ENCODE assay signal across 20 cellular contexts in genomic region chr22:38429460-38430128, GRCh38. TPM values are rescaled to one million over a fixed set of nuclear protein-coding genes. Genes with fewer than 3 reads are reported as not detected.
A peak's percentile ranks its signal among the peaks of the same experiment; 100 is the strongest.
DNase-seq lines count a peak whose midpoint lies in the region; ATAC-seq, FAIRE-seq and TF ChIP-seq lines count a peak whose summit lies in the region.
"Had no signal": no experiment of that assay in that cellular context is flagged by ENCODE, and none has a peak within 500 bp of the region (broad histone marks: within the 10 kb centered on the region; RNA-seq: fewer than 3 reads in every experiment).

No MANE protein-coding gene starts in this region.

- BruUV-seq in IMR-90 (replicated peaks; lab: Mats Ljungman, UMichigan): no TSS peak
- no TSS peak for BruUV-seq in HepG2 (replicated peaks; lab: Mats Ljungman, UMichigan)

- H3K9me3 ChIP-seq in BE2C (no peaks in the 10 kb centered on the region), IMR-90 (ENCODE audit: control insufficient read depth, insufficient read depth, low read length) (no peaks in the 10 kb centered on the region), HepG2 (ENCODE audit: low read length) (no peaks in the 10 kb centered on the region)
- H3K9me3 ChIP-seq: esophagus squamous epithelium, MG63, testis had no signal

- H3K4me2 ChIP-seq in IMR-90 (ENCODE audit: low read depth, low read length): no peak overlapping the region
- no peak overlapping the region for H3K4me2 ChIP-seq in HepG2 (ENCODE audit: low read depth, low read length)
- H3K4me2 ChIP-seq: hepatocyte had no signal

- no peaks in the 10 kb centered on the region for H3K4me1 ChIP-seq in BE2C
- H3K4me1 ChIP-seq in IMR-90 (ENCODE audit: control insufficient read depth, insufficient read depth, low read length): peaks cover 2% of the 10 kb centered on the region; the same call in 1 of the 2 replicates
- H3K4me1 ChIP-seq in HepG2 (ENCODE audit: insufficient read depth, low read length): peaks cover 6% of the 10 kb centered on the region

- in situ Hi-C loops in IMR-90 (cut with MboI; ENCODE audit: low sequenced_read_pairs) (no loop called here), HepG2 (cut with HindIII; ENCODE audit: extremely low pct_ligation_motif_present, low pct_unique_long_range_greater_than_20kb) (no loop called here)

- no peak for FAIRE-seq in HepG2 (lab: Jason Lieb, UNC)
- FAIRE-seq: astrocyte had no signal

- H2BK15ac ChIP-seq in IMR-90 (ENCODE audit: low read depth, low read length): no peak overlapping the region

- H3K27ac ChIP-seq in IMR-90 (ENCODE audit: insufficient read depth, low read length) (no peak overlapping the region), HepG2 (ENCODE audit: extremely low read length, insufficient read depth, low read length) (no peak overlapping the region)
- H3K27ac ChIP-seq: esophagus squamous epithelium, hepatocyte, testis had no signal

- no peak overlapping the region for H2BK5ac ChIP-seq in IMR-90 (ENCODE audit: low read depth, low read length, poor library complexity, severe bottlenecking)

- H3K36me3 ChIP-seq in BE2C (no peaks in the 10 kb centered on the region), IMR-90 (ENCODE audit: control insufficient read depth, insufficient read depth, low read length) (no peaks in the 10 kb centered on the region), HepG2 (replicated peaks in 1 of 2; ENCODE audit: control insufficient read depth in 1 of 2, insufficient read depth in 2 of 2, low read length in 2 of 2) (no peaks in the 10 kb centered on the region)
- H3K36me3 ChIP-seq: esophagus squamous epithelium, MG63 had no signal

- H3K79me2 ChIP-seq in HepG2 (ENCODE audit: insufficient read depth, low read length): no peaks in the 10 kb centered on the region
- H3K79me2 ChIP-seq: hepatocyte had no signal

- H3K14ac ChIP-seq in IMR-90 (replicated peaks; ENCODE audit: low read depth, low read length): no peak overlapping the region

- ATAC-seq in IMR-90 (ENCODE audit: low read depth): peak; percentile 17; the same call in 1 of the 2 replicates
- no peak for ATAC-seq in HepG2
- ATAC-seq: PC-3 had no signal

- peak overlapping the region; percentile 60 for H2AFZ ChIP-seq in IMR-90 (replicated peaks; ENCODE audit: low read length, poor library complexity)
- no peak overlapping the region for H2AFZ ChIP-seq in HepG2 (ENCODE audit: low read length)
- H2AFZ ChIP-seq: hepatocyte had no signal

- H3K9ac ChIP-seq in IMR-90 (ENCODE audit: low read depth, low read length) (no peak overlapping the region), HepG2 (ENCODE audit: insufficient read depth, low read depth, low read length) (no peak overlapping the region)

- H3K27ac Mint-ChIP-seq in T-helper 2 cell treated with Interferon-gamma antibody and Interleukin-4, amounts not matched to agents 5 μg/mL and 100 μg/mL, for 36 hours: no peak overlapping the region
- H3K27ac Mint-ChIP-seq: HFFc6 had no signal

- no peaks in the 10 kb centered on the region for H4K20me1 ChIP-seq in IMR-90 (ENCODE audit: insufficient read depth, low read length)
- no peaks in the 10 kb centered on the region for H4K20me1 ChIP-seq in HepG2 (ENCODE audit: insufficient read depth, low read length)

- no peak overlapping the region for H4K91ac ChIP-seq in IMR-90 (ENCODE audit: insufficient read depth, low read depth, low read length)

- TF ChIP-seq RAD21 in IMR-90 (IDR thresholded peaks at IDR 0.05; ENCODE audit: low read length): no peak
- no peak for TF ChIP-seq RAD21 in HepG2 (CRISPR knock-in tag; IDR thresholded peaks at IDR 0.05)

- peak; percentile 75 for DNase-seq in BE2C
- DNase-seq in IMR-90: peak; percentile 13
- DNase-seq in astrocyte of the hippocampus (ENCODE audit: low read depth, low spot score): peak; percentile 44
- DNase-seq in lung microvascular endothelial cell (ENCODE audit: low read depth in 2 of 2): peak; percentile 45 to 57
- no peak for DNase-seq in T-helper 2 cell treated with Interferon-gamma antibody and Interleukin-4, amounts not matched to agents 5 μg/mL and 100 μg/mL, for 36 hours (ENCODE audit: low spot score)
- no peak for DNase-seq in HepG2 (ENCODE audit: low spot score)
- DNase-seq in NCI-H2107 (lab: John Stamatoyannopoulos, UW): no peak
- DNase-seq: activated gamma-delta T cell treated with Interleukin-2 at 50 U/mL for 16 hours; AML-193; esophagus squamous epithelium; HFFc6; kidney glomerular epithelial cell; MG63; PC-3; stimulated activated CD4-positive, alpha-beta T cell treated with anti-CD3 and anti-CD28 coated beads, Interleukin-4, amount 100 ng/mL, for 24 hours; stimulated activated CD8-positive, alpha-beta memory T cell treated with anti-CD3 and anti-CD28 coated beads, Interleukin-4, amount 100 ng/mL, for 48 hours; testis had no signal

- no peaks in the 10 kb centered on the region for H3K4me1 Mint-ChIP-seq in T-helper 2 cell treated with Interferon-gamma antibody and Interleukin-4, amounts not matched to agents 5 μg/mL and 100 μg/mL, for 36 hours (ENCODE audit: low read depth)

- no peak overlapping the region for H2AK5ac ChIP-seq in IMR-90 (ENCODE audit: low read depth, low read length)

- no peaks in the 10 kb centered on the region for H3K27me3 Mint-ChIP-seq in T-helper 2 cell treated with Interferon-gamma antibody and Interleukin-4, amounts not matched to agents 5 μg/mL and 100 μg/mL, for 36 hours (ENCODE audit: low read depth)

- TF ChIP-seq CTCF in BE2C (IDR thresholded peaks at IDR 0.05; ENCODE audit: low read depth, low read length): no peak
- TF ChIP-seq CTCF in IMR-90 (conservative IDR thresholded peaks at IDR 0.05; ENCODE audit: low read depth, low read length): no peak
- no peak for TF ChIP-seq CTCF in HepG2 (CRISPR knock-in tag; IDR thresholded peaks at IDR 0.05)

- no peak overlapping the region for H2BK120ac ChIP-seq in IMR-90 (ENCODE audit: low read depth, low read length)

- 31% methylated on average over 6 of the region's 17 CpGs; no CpG with 5 or more reads in 1 of the 2 experiments for WGBS in IMR-90 (ENCODE audit: extremely low coverage in 2 of 2, insufficient read length in 1 of 2), 2 experiments
- 32% methylated on average over 12 of the region's 17 CpGs for WGBS in HepG2 (ENCODE audit: low lambda C conversion rate)

- no peak overlapping the region for H3K4ac ChIP-seq in IMR-90 (ENCODE audit: low read depth, low read length)

- no peak overlapping the region for H4K8ac ChIP-seq in IMR-90 (ENCODE audit: low read depth in 2 of 2, low read length in 2 of 2)

- H3K9me3 Mint-ChIP-seq in T-helper 2 cell treated with Interferon-gamma antibody and Interleukin-4, amounts not matched to agents 5 μg/mL and 100 μg/mL, for 36 hours: no peaks in the 10 kb centered on the region
- H3K9me3 Mint-ChIP-seq: HFFc6 had no signal

- H2AK9ac ChIP-seq in IMR-90 (replicated peaks; ENCODE audit: low read depth, low read length, poor library complexity): no peak overlapping the region

- H3K27me3 ChIP-seq in BE2C: no peaks in the 10 kb centered on the region
- peaks cover 22% of the 10 kb centered on the region for H3K27me3 ChIP-seq in IMR-90 (ENCODE audit: control insufficient read depth, insufficient read depth, low read length)
- peaks cover 2 to 12% of the 10 kb centered on the region in 2 experiments; a peak in 3 of 5 replicates for H3K27me3 ChIP-seq in HepG2 (ENCODE audit: control insufficient read depth in 1 of 2, insufficient read depth in 2 of 2, low read length in 2 of 2)
- H3K27me3 ChIP-seq: esophagus squamous epithelium, hepatocyte, MG63, testis had no signal

- POLR2A ChIA-PET in IMR-90 (lab: Charles Lee; ENCODE audit: unreplicated experiment) (no interaction called here), HepG2 (lab: Yijun Ruan, JAX) (no interaction called here)

- H3K4me3 Mint-ChIP-seq in T-helper 2 cell treated with Interferon-gamma antibody and Interleukin-4, amounts not matched to agents 5 μg/mL and 100 μg/mL, for 36 hours: no peak overlapping the region
- H3K4me3 Mint-ChIP-seq: HFFc6 had no signal

- dilution Hi-C loops in IMR-90 (cut with HindIII; ENCODE audit: low sequenced_read_pairs, unreplicated experiment): no loop called here

- H3K9me1 ChIP-seq in IMR-90 (ENCODE audit: insufficient read depth, low read length): no peaks in the 10 kb centered on the region

- H3K18ac ChIP-seq in IMR-90 (ENCODE audit: low read depth, low read length): no peak overlapping the region

- no peak overlapping the region for H4K5ac ChIP-seq in IMR-90 (ENCODE audit: low read depth, low read length)

- intact Hi-C loops in IMR-90 (cut with micrococcal nuclease): no loop called here
- intact Hi-C loops in HepG2 (cut with micrococcal nuclease; ENCODE audit: unreplicated experiment): no loop called here

- no peak overlapping the region for H3K23ac ChIP-seq in IMR-90 (ENCODE audit: low read depth, low read length)

- CTCF ChIA-PET in IMR-90 (lab: Yijun Ruan, JAX): no interaction called here
- CTCF ChIA-PET in HepG2 (lab: Yijun Ruan, JAX; ENCODE audit: low intra/inter-chr PET ratio, low total read pairs): no interaction called here

- H3K79me1 ChIP-seq in IMR-90 (ENCODE audit: low read depth in 1 of 2, low read length in 2 of 2): no peaks in the 10 kb centered on the region

- no peaks in the 10 kb centered on the region for H3K36me3 Mint-ChIP-seq in T-helper 2 cell treated with Interferon-gamma antibody and Interleukin-4, amounts not matched to agents 5 μg/mL and 100 μg/mL, for 36 hours (ENCODE audit: low read depth)

- H3K4me3 ChIP-seq in BE2C (ENCODE audit: low read depth, low read length) (no peak overlapping the region), IMR-90 (ENCODE audit: insufficient read depth, low read depth, low read length) (no peak overlapping the region), HepG2 (replicated peaks in 1 of 3; ENCODE audit: insufficient read depth in 1 of 3, low read depth in 2 of 3, low read length in 3 of 3) (no peak overlapping the region)
- H3K4me3 ChIP-seq: esophagus squamous epithelium, hepatocyte, MG63, testis had no signal

- no peak overlapping the region for H3K56ac ChIP-seq in IMR-90 (ENCODE audit: extremely low read depth, insufficient read depth, low read length)

- TF ChIP-seq EP300 in HepG2 (IDR thresholded peaks at IDR 0.05; ENCODE audit: low read depth in 2 of 2, low read length in 2 of 2): no peak
- no peak for TF ChIP-seq EP300 in HepG2 (CRISPR knock-in tag; IDR thresholded peaks at IDR 0.05; ENCODE audit: borderline replicate concordance)

- no peak for TF ChIP-seq POLR2A in IMR-90 (IDR thresholded peaks at IDR 0.05; ENCODE audit: low read depth, low read length)
- no peak for TF ChIP-seq POLR2A in HepG2 (IDR thresholded peaks at IDR 0.05; ENCODE audit: insufficient read depth in 1 of 2, low read depth in 2 of 2, low read length in 2 of 2)

- no peak overlapping the region for H2BK20ac ChIP-seq in IMR-90 (ENCODE audit: low read depth, low read length)

RNA-seq across cellular contexts. Expression of gene KCNJ4, which starts 25.4 kb away (rescaled TPM):
- not detected for polyA plus RNA-seq in BE2C (2012; ENCODE audit: insufficient read depth, insufficient read length, low read depth)
- not detected in 2 replicates for total RNA-seq in IMR-90 (2012; rRNA removed)
- not detected in 2 replicates for polyA plus RNA-seq in IMR-90 (2012; rRNA removed)
- 0.01 TPM in 1 of 2 replicates, not detected in the other for polyA plus RNA-seq in IMR-90 (2012; cell fraction: cytosol; rRNA removed)
- polyA plus RNA-seq in IMR-90 (2012; cell fraction: nucleus; rRNA removed; ENCODE audit: low replicate concordance): not detected in 2 replicates
- total RNA-seq in lung microvascular endothelial cell: under 0.01 TPM in 1 of 2 replicates, not detected in the other
- not detected in 2 replicates for total RNA-seq in HepG2 (2016; rRNA removed; fragmentation: Illumina TruSeq; extraction: Trizol)
- total RNA-seq in HepG2 (2016; cell fraction: cytosol; rRNA removed; fragmentation: Illumina TruSeq; extraction: Trizol; ENCODE audit: low read depth): not detected in 2 replicates
- not detected in 2 replicates for total RNA-seq in HepG2 (2016; cell fraction: insoluble cytoplasmic fraction; rRNA removed; fragmentation: Illumina TruSeq; extraction: Trizol)
- not detected in 2 replicates for total RNA-seq in HepG2 (2016; cell fraction: membrane; rRNA removed; fragmentation: Illumina TruSeq; extraction: Trizol)
- not detected in 2 replicates for total RNA-seq in HepG2 (2016; cell fraction: nucleus; rRNA removed; fragmentation: Illumina TruSeq; extraction: Trizol)
- polyA plus RNA-seq in HepG2 (2011; rRNA removed): not detected in 2 replicates
- 0.03 TPM in 1 of 2 replicates, not detected in the other for polyA plus RNA-seq in HepG2 (2011; cell fraction: cytosol; rRNA removed)
- not detected in 2 replicates for polyA plus RNA-seq in HepG2 (2011; cell fraction: nucleus; rRNA removed)
- not detected in 2 replicates for polyA plus RNA-seq in HepG2 (2012)
- not detected in 2 replicates for polyA plus RNA-seq in HepG2 (2016; cell fraction: cytosol; fragmentation: Illumina TruSeq; extraction: Trizol; ENCODE audit: low read depth)
- polyA plus RNA-seq in HepG2 (2016; cell fraction: insoluble cytoplasmic fraction; fragmentation: Illumina TruSeq; extraction: Trizol; ENCODE audit: low read depth): not detected in 2 replicates
- polyA plus RNA-seq in HepG2 (2016; cell fraction: membrane; fragmentation: Illumina TruSeq; extraction: Trizol; ENCODE audit: low read depth): not detected in 2 replicates
- polyA plus RNA-seq in HepG2 (2016; cell fraction: nucleus; fragmentation: Illumina TruSeq; extraction: Trizol; ENCODE audit: insufficient read depth, low read depth): not detected in 2 replicates
- polyA minus RNA-seq in HepG2 (2011; rRNA and poly(A)+ RNA removed; ENCODE audit: low replicate concordance): not detected in 2 replicates
- polyA minus RNA-seq in HepG2 (2011; cell fraction: cytosol; rRNA and poly(A)+ RNA removed): not detected in 2 replicates
- polyA minus RNA-seq in HepG2 (2011; cell fraction: nucleus; rRNA and poly(A)+ RNA removed): not detected in 2 replicates
- total RNA-seq: esophagus squamous epithelium, HFFc6, HT-29, PC-3 had no signal

RNA-seq across cellular contexts. Expression of gene KDELR3, which starts 38.3 kb away (rescaled TPM):
- not detected for polyA plus RNA-seq in BE2C (2012; ENCODE audit: insufficient read depth, insufficient read length, low read depth)
- total RNA-seq in IMR-90 (2012; rRNA removed): 192 and 224 TPM in 2 replicates
- polyA plus RNA-seq in IMR-90 (2012; rRNA removed): 120 and 129 TPM in 2 replicates
- 59.5 and 86.9 TPM in 2 replicates for polyA plus RNA-seq in IMR-90 (2012; cell fraction: cytosol; rRNA removed)
- 17.7 and 49.2 TPM in 2 replicates for polyA plus RNA-seq in IMR-90 (2012; cell fraction: nucleus; rRNA removed; ENCODE audit: low replicate concordance)
- 15.7 and 23.5 TPM in 2 replicates for total RNA-seq in lung microvascular endothelial cell
- total RNA-seq in HepG2 (2016; rRNA removed; fragmentation: Illumina TruSeq; extraction: Trizol): 18.9 and 24.2 TPM in 2 replicates
- 15.4 and 17.8 TPM in 2 replicates for total RNA-seq in HepG2 (2016; cell fraction: cytosol; rRNA removed; fragmentation: Illumina TruSeq; extraction: Trizol; ENCODE audit: low read depth)
- total RNA-seq in HepG2 (2016; cell fraction: insoluble cytoplasmic fraction; rRNA removed; fragmentation: Illumina TruSeq; extraction: Trizol): 18.4 and 24.9 TPM in 2 replicates
- 25.0 and 25.7 TPM in 2 replicates for total RNA-seq in HepG2 (2016; cell fraction: membrane; rRNA removed; fragmentation: Illumina TruSeq; extraction: Trizol)
- 24.1 and 25.4 TPM in 2 replicates for total RNA-seq in HepG2 (2016; cell fraction: nucleus; rRNA removed; fragmentation: Illumina TruSeq; extraction: Trizol)
- 44.4 and 65.7 TPM in 2 replicates for polyA plus RNA-seq in HepG2 (2011; rRNA removed)
- 51.3 and 51.5 TPM in 2 replicates for polyA plus RNA-seq in HepG2 (2011; cell fraction: cytosol; rRNA removed)
- 13.4 and 13.6 TPM in 2 replicates for polyA plus RNA-seq in HepG2 (2011; cell fraction: nucleus; rRNA removed)
- 25.3 and 25.4 TPM in 2 replicates for polyA plus RNA-seq in HepG2 (2012)
- 22.6 and 32.8 TPM in 2 replicates for polyA plus RNA-seq in HepG2 (2016; cell fraction: cytosol; fragmentation: Illumina TruSeq; extraction: Trizol; ENCODE audit: low read depth)
- polyA plus RNA-seq in HepG2 (2016; cell fraction: insoluble cytoplasmic fraction; fragmentation: Illumina TruSeq; extraction: Trizol; ENCODE audit: low read depth): 25.8 and 26.8 TPM in 2 replicates
- polyA plus RNA-seq in HepG2 (2016; cell fraction: membrane; fragmentation: Illumina TruSeq; extraction: Trizol; ENCODE audit: low read depth): 31.8 and 34.1 TPM in 2 replicates
- 38.2 and 40.9 TPM in 2 replicates for polyA plus RNA-seq in HepG2 (2016; cell fraction: nucleus; fragmentation: Illumina TruSeq; extraction: Trizol; ENCODE audit: insufficient read depth, low read depth)
- polyA minus RNA-seq in HepG2 (2011; rRNA and poly(A)+ RNA removed; ENCODE audit: low replicate concordance): 11.9 and 47.4 TPM in 2 replicates
- polyA minus RNA-seq in HepG2 (2011; cell fraction: cytosol; rRNA and poly(A)+ RNA removed): 22.6 and 22.7 TPM in 2 replicates
- 6.4 and 12.8 TPM in 2 replicates for polyA minus RNA-seq in HepG2 (2011; cell fraction: nucleus; rRNA and poly(A)+ RNA removed)

Comparison
In these comparisons a context has a peak if more than half of its experiments do, and no peak if none do; other contexts are left out.
1. DNase-seq: peak in BE2C (single experiment), IMR-90 (single experiment), astrocyte of the hippocampus (single experiment) and lung microvascular endothelial cell (2 of 2); none in T-helper 2 cell treated with Interferon-gamma antibody and Interleukin-4, amounts not matched to agents 5 μg/mL and 100 μg/mL, for 36 hours (single experiment), HepG2 (single experiment) and NCI-H2107 (single experiment).